ENCODE assay signal across 1 cellular context in the genomic region with DNA sequence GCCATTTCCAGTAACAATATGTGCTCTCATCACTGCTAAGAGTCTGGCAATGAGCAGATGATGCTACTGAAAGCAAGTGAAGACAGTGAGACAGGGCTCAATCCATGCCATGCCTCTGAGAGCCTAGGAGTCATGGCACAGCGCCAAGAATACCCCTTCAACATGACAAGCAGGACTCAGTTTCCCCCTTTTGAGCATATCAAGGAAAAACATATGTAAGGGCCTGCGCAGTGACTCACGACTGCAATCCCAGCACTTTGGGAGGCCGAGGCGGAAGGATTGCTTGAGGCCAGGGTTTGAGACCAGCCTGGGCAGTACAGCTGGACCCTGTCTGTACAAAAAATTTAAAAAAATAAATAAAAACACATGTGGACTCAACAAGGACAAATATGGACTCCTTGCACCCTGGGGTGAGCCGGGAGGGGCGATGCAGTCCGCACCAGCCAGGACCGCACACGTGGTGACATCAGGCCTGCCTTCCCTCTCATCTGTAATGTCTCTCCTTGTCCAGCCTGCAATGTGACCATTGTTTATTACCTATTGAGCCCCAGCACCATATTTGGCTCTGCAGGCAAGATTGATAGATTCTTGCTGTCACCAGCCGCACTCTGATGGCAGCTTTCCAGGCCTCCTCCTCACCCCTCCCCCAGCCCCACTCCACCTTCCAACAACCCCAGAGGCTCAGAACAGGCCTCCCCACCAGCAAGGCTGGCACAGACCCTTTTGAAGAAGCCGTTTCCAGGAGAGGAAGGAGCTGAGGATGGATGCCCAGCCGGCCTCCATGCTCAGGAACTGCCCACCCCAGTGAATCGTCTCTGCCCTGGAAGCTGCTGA.
TF ChIP-seq lines count a peak whose summit lies in the region.

No MANE protein-coding gene starts in this region.

TF ChIP-seq in K562, 482 proteins besides CTCF, POLR2A, EP300 and RAD21 (continued from another document and continues in another):
- TF ChIP-seq RERE (CRISPR knock-in tag; IDR thresholded peaks at IDR 0.05; ENCODE audit: borderline replicate concordance) (no peak), SIRT6 (IDR thresholded peaks at IDR 0.05; ENCODE audit: low read depth, low read length) (no peak), LARP7 (IDR thresholded peaks at IDR 0.05) (no peak), CCAR2 (IDR thresholded peaks at IDR 0.05; ENCODE audit: low read depth, low read length) (no peak), BCOR (IDR thresholded peaks at IDR 0.05) (0 out of 2 replicates have a peak, but pooled peaks have one; percentile 41), TFAM (CRISPR knock-in tag; conservative IDR thresholded peaks at IDR 0.05) (no peak), NBN (IDR thresholded peaks at IDR 0.05; ENCODE audit: low read depth) (peak; percentile 77; the same call in 1 of the 2 replicates), ZNF584 (CRISPR knock-in tag; IDR thresholded peaks at IDR 0.05; ENCODE audit: low read depth) (peak; percentile 26; the same call in 1 of the 2 replicates), ETS1 (conservative IDR thresholded peaks at IDR 0.05; ENCODE audit: control insufficient read depth, low read depth, low read length) (no peak), NR2C1 (IDR thresholded peaks at IDR 0.05) (no peak), NR2C1 (tag; IDR thresholded peaks at IDR 0.05) (peak; percentile 22; the same call in 1 of the 2 replicates), GABPB2 (CRISPR knock-in tag; conservative IDR thresholded peaks at IDR 0.05) (no peak), ZNF586 (CRISPR knock-in tag; conservative IDR thresholded peaks at IDR 0.05) (no peak), PTTG1 (tag; IDR thresholded peaks at IDR 0.05; ENCODE audit: low read depth) (no peak), TAF7 (tag; IDR thresholded peaks at IDR 0.05) (no peak; the same call in 1 of the 2 replicates), GTF2F1 (IDR thresholded peaks at IDR 0.05; ENCODE audit: low read depth, low read length) (no peak), ATF1 (CRISPR knock-in tag; IDR thresholded peaks at IDR 0.05) (no peak), ATF1 (tag; IDR thresholded peaks at IDR 0.05) (peak; percentile 37), ZNF3 (CRISPR knock-in tag; IDR thresholded peaks at IDR 0.05) (no peak), ZNF696 (CRISPR knock-in tag; conservative IDR thresholded peaks at IDR 0.05) (no peak), XRCC3 (IDR thresholded peaks at IDR 0.05) (no peak), TAF9B (IDR thresholded peaks at IDR 0.05; ENCODE audit: partially characterized antibody) (no peak), HDGF (IDR thresholded peaks at IDR 0.05) (no peak; the same call in 1 of the 2 replicates), MTA2 (IDR thresholded peaks at IDR 0.05; ENCODE audit: low read depth) (no peak), ZNF655 (CRISPR knock-in tag; IDR thresholded peaks at IDR 0.05) (no peak), PRDM10 (IDR thresholded peaks at IDR 0.05; ENCODE audit: partially characterized antibody) (no peak), GTF2A2 (tag; IDR thresholded peaks at IDR 0.05) (no peak), ZNF134 (CRISPR knock-in tag; conservative IDR thresholded peaks at IDR 0.05) (no peak), DMBX1 (CRISPR knock-in tag; IDR thresholded peaks at IDR 0.05; ENCODE audit: borderline replicate concordance) (peak; percentile 71), DACH1 (IDR thresholded peaks at IDR 0.05; ENCODE audit: partially characterized antibody) (peak; percentile 28), NFRKB (IDR thresholded peaks at IDR 0.05; ENCODE audit: low read depth) (peak; percentile 43; the same call in 1 of the 2 replicates), DNMT1 (IDR thresholded peaks at IDR 0.05) (no peak)
- TF ChIP-seq, protein P1, sequence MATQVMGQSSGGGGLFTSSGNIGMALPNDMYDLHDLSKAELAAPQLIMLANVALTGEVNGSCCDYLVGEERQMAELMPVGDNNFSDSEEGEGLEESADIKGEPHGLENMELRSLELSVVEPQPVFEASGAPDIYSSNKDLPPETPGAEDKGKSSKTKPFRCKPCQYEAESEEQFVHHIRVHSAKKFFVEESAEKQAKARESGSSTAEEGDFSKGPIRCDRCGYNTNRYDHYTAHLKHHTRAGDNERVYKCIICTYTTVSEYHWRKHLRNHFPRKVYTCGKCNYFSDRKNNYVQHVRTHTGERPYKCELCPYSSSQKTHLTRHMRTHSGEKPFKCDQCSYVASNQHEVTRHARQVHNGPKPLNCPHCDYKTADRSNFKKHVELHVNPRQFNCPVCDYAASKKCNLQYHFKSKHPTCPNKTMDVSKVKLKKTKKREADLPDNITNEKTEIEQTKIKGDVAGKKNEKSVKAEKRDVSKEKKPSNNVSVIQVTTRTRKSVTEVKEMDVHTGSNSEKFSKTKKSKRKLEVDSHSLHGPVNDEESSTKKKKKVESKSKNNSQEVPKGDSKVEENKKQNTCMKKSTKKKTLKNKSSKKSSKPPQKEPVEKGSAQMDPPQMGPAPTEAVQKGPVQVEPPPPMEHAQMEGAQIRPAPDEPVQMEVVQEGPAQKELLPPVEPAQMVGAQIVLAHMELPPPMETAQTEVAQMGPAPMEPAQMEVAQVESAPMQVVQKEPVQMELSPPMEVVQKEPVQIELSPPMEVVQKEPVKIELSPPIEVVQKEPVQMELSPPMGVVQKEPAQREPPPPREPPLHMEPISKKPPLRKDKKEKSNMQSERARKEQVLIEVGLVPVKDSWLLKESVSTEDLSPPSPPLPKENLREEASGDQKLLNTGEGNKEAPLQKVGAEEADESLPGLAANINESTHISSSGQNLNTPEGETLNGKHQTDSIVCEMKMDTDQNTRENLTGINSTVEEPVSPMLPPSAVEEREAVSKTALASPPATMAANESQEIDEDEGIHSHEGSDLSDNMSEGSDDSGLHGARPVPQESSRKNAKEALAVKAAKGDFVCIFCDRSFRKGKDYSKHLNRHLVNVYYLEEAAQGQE (CRISPR knock-in tag; IDR thresholded peaks at IDR 0.05; ENCODE audit: low read depth), result no peak
- TF ChIP-seq, protein P2, sequence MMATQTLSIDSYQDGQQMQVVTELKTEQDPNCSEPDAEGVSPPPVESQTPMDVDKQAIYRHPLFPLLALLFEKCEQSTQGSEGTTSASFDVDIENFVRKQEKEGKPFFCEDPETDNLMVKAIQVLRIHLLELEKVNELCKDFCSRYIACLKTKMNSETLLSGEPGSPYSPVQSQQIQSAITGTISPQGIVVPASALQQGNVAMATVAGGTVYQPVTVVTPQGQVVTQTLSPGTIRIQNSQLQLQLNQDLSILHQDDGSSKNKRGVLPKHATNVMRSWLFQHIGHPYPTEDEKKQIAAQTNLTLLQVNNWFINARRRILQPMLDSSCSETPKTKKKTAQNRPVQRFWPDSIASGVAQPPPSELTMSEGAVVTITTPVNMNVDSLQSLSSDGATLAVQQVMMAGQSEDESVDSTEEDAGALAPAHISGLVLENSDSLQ (IDR thresholded peaks at IDR 0.05), result peak; percentile 97
- TF ChIP-seq, protein P3, sequence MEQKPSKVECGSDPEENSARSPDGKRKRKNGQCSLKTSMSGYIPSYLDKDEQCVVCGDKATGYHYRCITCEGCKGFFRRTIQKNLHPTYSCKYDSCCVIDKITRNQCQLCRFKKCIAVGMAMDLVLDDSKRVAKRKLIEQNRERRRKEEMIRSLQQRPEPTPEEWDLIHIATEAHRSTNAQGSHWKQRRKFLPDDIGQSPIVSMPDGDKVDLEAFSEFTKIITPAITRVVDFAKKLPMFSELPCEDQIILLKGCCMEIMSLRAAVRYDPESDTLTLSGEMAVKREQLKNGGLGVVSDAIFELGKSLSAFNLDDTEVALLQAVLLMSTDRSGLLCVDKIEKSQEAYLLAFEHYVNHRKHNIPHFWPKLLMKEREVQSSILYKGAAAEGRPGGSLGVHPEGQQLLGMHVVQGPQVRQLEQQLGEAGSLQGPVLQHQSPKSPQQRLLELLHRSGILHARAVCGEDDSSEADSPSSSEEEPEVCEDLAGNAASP (IDR thresholded peaks at IDR 0.05), result no peak
- TF ChIP-seq, protein P4, sequence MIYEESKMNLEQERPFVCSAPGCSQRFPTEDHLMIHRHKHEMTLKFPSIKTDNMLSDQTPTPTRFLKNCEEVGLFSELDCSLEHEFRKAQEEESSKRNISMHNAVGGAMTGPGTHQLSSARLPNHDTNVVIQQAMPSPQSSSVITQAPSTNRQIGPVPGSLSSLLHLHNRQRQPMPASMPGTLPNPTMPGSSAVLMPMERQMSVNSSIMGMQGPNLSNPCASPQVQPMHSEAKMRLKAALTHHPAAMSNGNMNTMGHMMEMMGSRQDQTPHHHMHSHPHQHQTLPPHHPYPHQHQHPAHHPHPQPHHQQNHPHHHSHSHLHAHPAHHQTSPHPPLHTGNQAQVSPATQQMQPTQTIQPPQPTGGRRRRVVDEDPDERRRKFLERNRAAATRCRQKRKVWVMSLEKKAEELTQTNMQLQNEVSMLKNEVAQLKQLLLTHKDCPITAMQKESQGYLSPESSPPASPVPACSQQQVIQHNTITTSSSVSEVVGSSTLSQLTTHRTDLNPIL (CRISPR knock-in tag; IDR thresholded peaks at IDR 0.05), result no peak
